Comparison of ENCODE assay signal across 8 cellular contexts in genomic region chr3:25592510-25592968, GRCh38.
DNase-seq lines count a peak whose midpoint lies in the region; TF ChIP-seq lines count a peak whose summit lies in the region.

No MANE protein-coding gene starts in this region.

- no peak overlapping the region for H3K4me3 ChIP-seq in endodermal cell (ENCODE audit: low read length)

- H3K36me3 ChIP-seq in endodermal cell (ENCODE audit: control insufficient read depth, insufficient read depth, low read length), result peaks cover 51% of the 10 kb centered on the region

- peaks cover 3% of the 10 kb centered on the region for H3K4me1 ChIP-seq in endodermal cell (ENCODE audit: control insufficient read depth, insufficient read depth, low read length)

- H3K36me3 Mint-ChIP-seq in endodermal cell (ENCODE audit: low read depth) (peaks cover 50% of the 10 kb centered on the region), neural crest cell (ENCODE audit: low read depth) (peaks cover 9% of the 10 kb centered on the region)

- H3K27ac ChIP-seq in endodermal cell (ENCODE audit: low read depth, low read length), result no peak overlapping the region

- peak; percentile 45 for TF ChIP-seq CTCF in endodermal cell (conservative IDR thresholded peaks at IDR 0.05)
- no peak for TF ChIP-seq CTCF in neural crest cell (conservative IDR thresholded peaks at IDR 0.05)

- H3K9me3 ChIP-seq in endodermal cell (ENCODE audit: control insufficient read depth, low read length), result no peaks in the 10 kb centered on the region

- no peaks in the 10 kb centered on the region for H3K27me3 Mint-ChIP-seq in endodermal cell (ENCODE audit: insufficient read depth)
- no peaks in the 10 kb centered on the region for H3K27me3 Mint-ChIP-seq in neural crest cell (ENCODE audit: low read depth)

- H3K27me3 ChIP-seq in endodermal cell (ENCODE audit: control insufficient read depth, insufficient read depth, low read length, poor library complexity, severe bottlenecking), result no peaks in the 10 kb centered on the region

- H3K9ac ChIP-seq in endodermal cell (ENCODE audit: extremely low read depth, low read length, poor library complexity, severe bottlenecking), result no peak overlapping the region

- H3K9me3 Mint-ChIP-seq in endodermal cell (no peaks in the 10 kb centered on the region), neural crest cell (peaks cover 8% of the 10 kb centered on the region)

- H3K27ac Mint-ChIP-seq in endodermal cell (peak overlapping the region; percentile 64), neural crest cell (ENCODE audit: unreplicated experiment) (peak overlapping the region; percentile 89)

- DNase-seq in ELF-1 (ENCODE audit: low read depth, low spot score) (peak; percentile 65), M059J (ENCODE audit: low read depth) (peak; percentile 94), endodermal cell (peak; percentile 75), neural crest cell (ENCODE audit: low read depth, low spot score) (no peak), T-helper 9 cell (no peak), mucosa of gallbladder (ENCODE audit: low spot score) (no peak), AML-193 (lab: John Stamatoyannopoulos, UW) (no peak), DMS114 treated with DMSO at 0.1 percent for 48 hours (lab: John Stamatoyannopoulos, UW; ENCODE audit: unreplicated experiment) (no peak)

- H3K4me3 Mint-ChIP-seq in endodermal cell (no peak overlapping the region), neural crest cell (no peak overlapping the region)

- WGBS in endodermal cell (ENCODE audit: insufficient coverage in 1 of 2, insufficient read length in 1 of 2), 2 experiments, result 55 to 83% methylated on average over 2 to 3 of the region's 3 CpGs

- H3K4me1 Mint-ChIP-seq in endodermal cell (peaks cover 32% of the 10 kb centered on the region), neural crest cell (peaks cover 51% of the 10 kb centered on the region)

Comparison
In these comparisons a context has a peak if more than half of its experiments do, and no peak if none do; other contexts are left out.
1. DNase-seq: peak in ELF-1 (single experiment), M059J (single experiment) and endodermal cell (single experiment); none in neural crest cell (single experiment), T-helper 9 cell (single experiment), mucosa of gallbladder (single experiment), AML-193 (0 of 2) and DMS114 treated with DMSO at 0.1 percent for 48 hours (single experiment).